Comparison of ENCODE assay signal across 15 cellular contexts in the genomic region with DNA sequence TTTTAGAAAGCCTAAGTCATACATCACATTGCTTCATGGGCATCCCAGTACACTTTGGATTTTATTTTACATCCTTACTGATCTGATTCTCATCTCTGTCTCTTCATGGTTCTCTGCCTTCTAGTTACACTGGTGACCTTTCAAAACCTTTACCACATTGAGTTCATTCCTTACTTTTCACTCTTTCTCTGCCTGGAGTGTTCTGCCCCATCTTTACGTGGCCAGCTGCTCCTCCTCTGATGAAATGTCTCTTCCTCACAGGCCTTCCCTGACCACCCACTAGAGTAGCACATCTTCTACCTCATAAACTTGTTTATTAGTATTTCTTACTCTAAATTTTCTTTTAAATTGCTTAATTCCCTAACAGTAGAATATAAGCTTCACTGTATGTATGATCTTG. TPM values are rescaled to one million over a fixed set of nuclear protein-coding genes. Genes with fewer than 3 reads are reported as not detected.
DNase-seq lines count a peak whose midpoint lies in the region; ATAC-seq, FAIRE-seq and TF ChIP-seq lines count a peak whose summit lies in the region.
"Had no signal": no experiment of that assay in that cellular context is flagged by ENCODE, and none has a peak within 500 bp of the region (broad histone marks: within the 10 kb centered on the region; RNA-seq: fewer than 3 reads in every experiment).

No MANE protein-coding gene starts in this region.

- no peaks in the 10 kb centered on the region for H3K9me3 ChIP-seq in CD4-positive, CD25-positive, alpha-beta regulatory T cell (ENCODE audit: control insufficient read depth in 2 of 2, low read length in 2 of 2)
- H3K9me3 ChIP-seq in gastrocnemius medialis: no peaks in the 10 kb centered on the region
- H3K9me3 ChIP-seq: psoas muscle, thyroid gland had no signal

- in situ Hi-C loops in gastrocnemius medialis (cut with MboI; ENCODE audit: low sequenced_read_pairs in 4 of 4): loop anchor here in 3 of 4 donors (25.0 kb wide), 2 partner anchors 630 to 905 kb away; a partner anchor contains a TSS

- no peaks in the 10 kb centered on the region for H3K27me3 Mint-ChIP-seq in CD4-positive, CD25-positive, alpha-beta regulatory T cell
- no peaks in the 10 kb centered on the region for H3K27me3 Mint-ChIP-seq in activated naive CD8-positive, alpha-beta T cell treated with anti-CD3 and anti-CD28 coated beads, Interleukin-2, amount 50 U/mL, for 24 hours
- no peaks in the 10 kb centered on the region for H3K27me3 Mint-ChIP-seq in nephron (ENCODE audit: low read depth)

- DNase-seq in CD4-positive, CD25-positive, alpha-beta regulatory T cell: no peak
- DNase-seq in H54 (ENCODE audit: insufficient read length, low spot score): no peak
- DNase-seq in activated naive CD8-positive, alpha-beta T cell treated with anti-CD3 and anti-CD28 coated beads, Interleukin-2, amount 50 U/mL, for 24 hours: no peak
- DNase-seq in gastrocnemius medialis: no peak
- no peak for DNase-seq in 8988T
- DNase-seq in DMS153 treated with DMSO at 0.1 percent for 48 hours (lab: John Stamatoyannopoulos, UW; ENCODE audit: unreplicated experiment): no peak
- DNase-seq: activated CD4-positive, alpha-beta T cell treated with anti-CD3 and anti-CD28 coated beads, Interleukin-2, amount 50 U/mL, for 1 hour; central memory CD4-positive, alpha-beta T cell; MM.1S; NCI-H2029 treated with DMSO at 0.1 percent for 48 hours; psoas muscle; T-helper 2 cell; thyroid gland had no signal

- H3K4me1 Mint-ChIP-seq in CD4-positive, CD25-positive, alpha-beta regulatory T cell: peaks cover 68 to 93% (median 85%) of the 10 kb centered on the region in 4 donors
- H3K4me1 Mint-ChIP-seq in activated naive CD8-positive, alpha-beta T cell treated with anti-CD3 and anti-CD28 coated beads, Interleukin-2, amount 50 U/mL, for 24 hours: peaks cover 91% of the 10 kb centered on the region
- peaks cover 82% of the 10 kb centered on the region for H3K4me1 Mint-ChIP-seq in nephron

- peak overlapping the region; percentile 1 to 79 (median 66) for H3K4me3 Mint-ChIP-seq in CD4-positive, CD25-positive, alpha-beta regulatory T cell
- H3K4me3 Mint-ChIP-seq in activated naive CD8-positive, alpha-beta T cell treated with anti-CD3 and anti-CD28 coated beads, Interleukin-2, amount 50 U/mL, for 24 hours: no peak overlapping the region
- no peak overlapping the region for H3K4me3 Mint-ChIP-seq in nephron

- H3K27me3 ChIP-seq in CD4-positive, CD25-positive, alpha-beta regulatory T cell (ENCODE audit: control insufficient read depth, insufficient read depth, low read length): no peaks in the 10 kb centered on the region
- no peaks in the 10 kb centered on the region for H3K27me3 ChIP-seq in gastrocnemius medialis
- H3K27me3 ChIP-seq: thyroid gland had no signal

- peak; percentile 33 for FAIRE-seq in H54 (lab: Jason Lieb, UNC)
- FAIRE-seq: keratinocyte had no signal

- H3K36me3 Mint-ChIP-seq in CD4-positive, CD25-positive, alpha-beta regulatory T cell: no peaks in the 10 kb centered on the region
- peaks cover 9% of the 10 kb centered on the region for H3K36me3 Mint-ChIP-seq in activated naive CD8-positive, alpha-beta T cell treated with anti-CD3 and anti-CD28 coated beads, Interleukin-2, amount 50 U/mL, for 24 hours (ENCODE audit: low read depth)
- peaks cover 18% of the 10 kb centered on the region for H3K36me3 Mint-ChIP-seq in nephron (ENCODE audit: low read depth)

- peaks cover 76% of the 10 kb centered on the region for H3K4me1 ChIP-seq in CD4-positive, CD25-positive, alpha-beta regulatory T cell (ENCODE audit: control insufficient read depth, insufficient read depth, low read length, poor library complexity, severe bottlenecking)
- peaks cover 87 to 89% of the 10 kb centered on the region in 2 donors for H3K4me1 ChIP-seq in gastrocnemius medialis

- no peak for ATAC-seq in CD4-positive, CD25-positive, alpha-beta regulatory T cell (ENCODE audit: low read depth in 2 of 2)
- peak; percentile 57 for ATAC-seq in activated naive CD8-positive, alpha-beta T cell treated with anti-CD3 and anti-CD28 coated beads, Interleukin-2, amount 50 U/mL, for 24 hours
- ATAC-seq in gastrocnemius medialis: no peak
- ATAC-seq: psoas muscle had no signal

- H3K9me3 Mint-ChIP-seq in CD4-positive, CD25-positive, alpha-beta regulatory T cell: no peaks in the 10 kb centered on the region
- no peaks in the 10 kb centered on the region for H3K9me3 Mint-ChIP-seq in activated naive CD8-positive, alpha-beta T cell treated with anti-CD3 and anti-CD28 coated beads, Interleukin-2, amount 50 U/mL, for 24 hours
- no peaks in the 10 kb centered on the region for H3K9me3 Mint-ChIP-seq in nephron

- H3K27ac ChIP-seq in CD4-positive, CD25-positive, alpha-beta regulatory T cell (ENCODE audit: insufficient read depth, low read length, poor library complexity, severe bottlenecking): no peak overlapping the region
- H3K27ac ChIP-seq in gastrocnemius medialis: no peak overlapping the region
- H3K27ac ChIP-seq: psoas muscle, thyroid gland had no signal

- peak overlapping the region; percentile 52 for H3K4me3 ChIP-seq in CD4-positive, CD25-positive, alpha-beta regulatory T cell (ENCODE audit: low read depth, low read length)
- no peak overlapping the region for H3K4me3 ChIP-seq in gastrocnemius medialis
- H3K4me3 ChIP-seq: psoas muscle, thyroid gland had no signal

- TF ChIP-seq POLR2A in H54 (IDR thresholded peaks at IDR 0.05; ENCODE audit: low read depth, low read length) (no peak), gastrocnemius medialis (IDR thresholded peaks at IDR 0.05) (no peak)

- TF ChIP-seq CTCF in nephron (IDR thresholded peaks at IDR 0.05; ENCODE audit: unreplicated experiment in 3 of 3) (no peak), gastrocnemius medialis (IDR thresholded peaks at IDR 0.05 in 4 of 5, conservative IDR thresholded peaks at IDR 0.05 in 1 of 5) (no peak)

- peak overlapping the region in 1 of 3 donors; percentile 51 for H3K27ac Mint-ChIP-seq in CD4-positive, CD25-positive, alpha-beta regulatory T cell
- H3K27ac Mint-ChIP-seq in activated naive CD8-positive, alpha-beta T cell treated with anti-CD3 and anti-CD28 coated beads, Interleukin-2, amount 50 U/mL, for 24 hours: peak overlapping the region; percentile 37
- peak overlapping the region in 2 of 3 experiments; percentile 10 to 43 for H3K27ac Mint-ChIP-seq in nephron

- intact Hi-C loops in gastrocnemius medialis (cut with DNase I; ENCODE audit: low total_unique reads): loop anchor here (10.0 kb wide), 1 partner anchor 1588 kb away; a partner anchor contains a TSS

- H3K36me3 ChIP-seq in CD4-positive, CD25-positive, alpha-beta regulatory T cell (ENCODE audit: control insufficient read depth, insufficient read depth, low read length): no peaks in the 10 kb centered on the region
- H3K36me3 ChIP-seq in gastrocnemius medialis: no peaks in the 10 kb centered on the region
- H3K36me3 ChIP-seq: thyroid gland had no signal

RNA-seq across cellular contexts. Expression of a gene that starts 17.7 kb away (rescaled TPM):
- total RNA-seq in CD4-positive, CD25-positive, alpha-beta regulatory T cell: 177 TPM
- polyA plus RNA-seq in CD4-positive, CD25-positive, alpha-beta regulatory T cell: 10 to 100 TPM; 46.6 to 82.2 (median 47.4) TPM
- 100 to 1,000 TPM; 114 to 157 (median 150) TPM for total RNA-seq in gastrocnemius medialis

Comparison
In these comparisons a context has a peak if more than half of its experiments do, and no peak if none do; other contexts are left out.
1. H3K4me3 Mint-ChIP-seq: peak in CD4-positive, CD25-positive, alpha-beta regulatory T cell (4 of 4); none in activated naive CD8-positive, alpha-beta T cell treated with anti-CD3 and anti-CD28 coated beads, Interleukin-2, amount 50 U/mL, for 24 hours (single experiment) and nephron (0 of 3).